2 cellular contexts compared by ENCODE assay signal in the genomic region with DNA sequence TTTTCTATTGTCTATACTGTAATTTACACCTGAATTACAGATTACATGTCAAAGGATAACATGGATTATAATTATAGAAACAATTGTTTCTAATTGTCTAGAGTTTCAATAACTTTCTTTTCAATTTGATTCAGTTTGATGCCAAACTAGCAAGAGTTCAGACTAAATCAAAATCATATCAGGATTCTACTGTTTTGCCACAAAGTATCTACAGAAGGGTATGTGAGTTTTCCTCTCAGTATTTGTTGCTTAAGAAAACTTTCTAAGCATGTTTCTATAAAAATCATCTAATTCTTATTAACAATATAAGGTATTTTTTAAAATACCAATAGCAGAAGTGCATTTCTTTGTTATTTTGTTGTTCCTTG.
TF ChIP-seq lines count a peak whose summit lies in the region.

No MANE protein-coding gene starts in this region.

TF ChIP-seq in HepG2, 621 proteins besides CTCF, POLR2A, EP300 and RAD21 (continues in another document):
- TF ChIP-seq, protein P1, sequence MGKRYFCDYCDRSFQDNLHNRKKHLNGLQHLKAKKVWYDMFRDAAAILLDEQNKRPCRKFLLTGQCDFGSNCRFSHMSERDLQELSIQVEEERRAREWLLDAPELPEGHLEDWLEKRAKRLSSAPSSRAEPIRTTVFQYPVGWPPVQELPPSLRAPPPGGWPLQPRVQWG (CRISPR knock-in tag; IDR thresholded peaks at IDR 0.05; ENCODE audit: borderline replicate concordance, low read depth): no peak
- TF ChIP-seq, protein P2, sequence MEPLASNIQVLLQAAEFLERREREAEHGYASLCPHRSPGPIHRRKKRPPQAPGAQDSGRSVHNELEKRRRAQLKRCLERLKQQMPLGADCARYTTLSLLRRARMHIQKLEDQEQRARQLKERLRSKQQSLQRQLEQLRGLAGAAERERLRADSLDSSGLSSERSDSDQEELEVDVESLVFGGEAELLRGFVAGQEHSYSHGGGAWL (CRISPR knock-in tag; IDR thresholded peaks at IDR 0.05): no peak
- TF ChIP-seq, protein P3, sequence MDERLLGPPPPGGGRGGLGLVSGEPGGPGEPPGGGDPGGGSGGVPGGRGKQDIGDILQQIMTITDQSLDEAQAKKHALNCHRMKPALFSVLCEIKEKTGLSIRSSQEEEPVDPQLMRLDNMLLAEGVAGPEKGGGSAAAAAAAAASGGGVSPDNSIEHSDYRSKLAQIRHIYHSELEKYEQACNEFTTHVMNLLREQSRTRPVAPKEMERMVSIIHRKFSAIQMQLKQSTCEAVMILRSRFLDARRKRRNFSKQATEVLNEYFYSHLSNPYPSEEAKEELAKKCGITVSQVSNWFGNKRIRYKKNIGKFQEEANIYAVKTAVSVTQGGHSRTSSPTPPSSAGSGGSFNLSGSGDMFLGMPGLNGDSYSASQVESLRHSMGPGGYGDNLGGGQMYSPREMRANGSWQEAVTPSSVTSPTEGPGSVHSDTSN (CRISPR knock-in tag; IDR thresholded peaks at IDR 0.05): no peak
- TF ChIP-seq, protein P4, sequence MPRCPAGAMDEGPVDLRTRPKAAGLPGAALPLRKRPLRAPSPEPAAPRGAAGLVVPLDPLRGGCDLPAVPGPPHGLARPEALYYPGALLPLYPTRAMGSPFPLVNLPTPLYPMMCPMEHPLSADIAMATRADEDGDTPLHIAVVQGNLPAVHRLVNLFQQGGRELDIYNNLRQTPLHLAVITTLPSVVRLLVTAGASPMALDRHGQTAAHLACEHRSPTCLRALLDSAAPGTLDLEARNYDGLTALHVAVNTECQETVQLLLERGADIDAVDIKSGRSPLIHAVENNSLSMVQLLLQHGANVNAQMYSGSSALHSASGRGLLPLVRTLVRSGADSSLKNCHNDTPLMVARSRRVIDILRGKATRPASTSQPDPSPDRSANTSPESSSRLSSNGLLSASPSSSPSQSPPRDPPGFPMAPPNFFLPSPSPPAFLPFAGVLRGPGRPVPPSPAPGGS (CRISPR knock-in tag; IDR thresholded peaks at IDR 0.05): no peak
- TF ChIP-seq CREM (IDR thresholded peaks at IDR 0.05) (no peak), CREM (CRISPR knock-in tag; IDR thresholded peaks at IDR 0.05) (no peak), SP140L (CRISPR knock-in tag; IDR thresholded peaks at IDR 0.05; ENCODE audit: borderline replicate concordance) (no peak), BHLHE40 (IDR thresholded peaks at IDR 0.05; ENCODE audit: low read length) (no peak), PHF5A (CRISPR knock-in tag; IDR thresholded peaks at IDR 0.05; ENCODE audit: low read depth, unreplicated experiment) (peak; percentile 30), RNF2 (conservative IDR thresholded peaks at IDR 0.05; ENCODE audit: low read depth) (no peak), NONO (IDR thresholded peaks at IDR 0.05) (no peak), NONO (CRISPR knock-in tag; conservative IDR thresholded peaks at IDR 0.05) (no peak), MAF1 (CRISPR knock-in tag; IDR thresholded peaks at IDR 0.05; ENCODE audit: borderline replicate concordance) (no peak), ZNF282 (IDR thresholded peaks at IDR 0.05; ENCODE audit: partially characterized antibody) (no peak), KMT2B (CRISPR knock-in tag; IDR thresholded peaks at IDR 0.05) (no peak), ZSCAN9 (CRISPR knock-in tag; IDR thresholded peaks at IDR 0.05; ENCODE audit: borderline replicate concordance) (no peak), MIER3 (CRISPR knock-in tag; IDR thresholded peaks at IDR 0.05; ENCODE audit: borderline replicate concordance) (no peak), PAF1 (CRISPR knock-in tag; IDR thresholded peaks at IDR 0.05) (peak; percentile 93), REL (CRISPR knock-in tag; conservative IDR thresholded peaks at IDR 0.05) (no peak), NKX3-1 (CRISPR knock-in tag; IDR thresholded peaks at IDR 0.05) (peak; percentile 67; the same call in 1 of the 2 replicates), FOXK1 (CRISPR knock-in tag; IDR thresholded peaks at IDR 0.05; ENCODE audit: borderline replicate concordance, low read depth) (no peak), SSRP1 (CRISPR knock-in tag; IDR thresholded peaks at IDR 0.05) (peak; percentile 84; the same call in 1 of the 2 replicates), POLR2AphosphoS5 (IDR thresholded peaks at IDR 0.05; ENCODE audit: low read depth, low read length) (peak; percentile 82), MBD4 (IDR thresholded peaks at IDR 0.05; ENCODE audit: borderline replicate concordance, low read length) (peak; percentile 96; the same call in 1 of the 2 replicates)
- TF ChIP-seq, protein P5, sequence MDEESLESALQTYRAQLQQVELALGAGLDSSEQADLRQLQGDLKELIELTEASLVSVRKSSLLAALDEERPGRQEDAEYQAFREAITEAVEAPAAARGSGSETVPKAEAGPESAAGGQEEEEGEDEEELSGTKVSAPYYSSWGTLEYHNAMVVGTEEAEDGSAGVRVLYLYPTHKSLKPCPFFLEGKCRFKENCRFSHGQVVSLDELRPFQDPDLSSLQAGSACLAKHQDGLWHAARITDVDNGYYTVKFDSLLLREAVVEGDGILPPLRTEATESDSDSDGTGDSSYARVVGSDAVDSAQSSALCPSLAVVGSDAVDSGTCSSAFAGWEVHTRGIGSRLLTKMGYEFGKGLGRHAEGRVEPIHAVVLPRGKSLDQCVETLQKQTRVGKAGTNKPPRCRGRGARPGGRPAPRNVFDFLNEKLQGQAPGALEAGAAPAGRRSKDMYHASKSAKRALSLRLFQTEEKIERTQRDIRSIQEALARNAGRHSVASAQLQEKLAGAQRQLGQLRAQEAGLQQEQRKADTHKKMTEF (CRISPR knock-in tag; IDR thresholded peaks at IDR 0.05): peak; percentile 75
- TF ChIP-seq, protein P6, sequence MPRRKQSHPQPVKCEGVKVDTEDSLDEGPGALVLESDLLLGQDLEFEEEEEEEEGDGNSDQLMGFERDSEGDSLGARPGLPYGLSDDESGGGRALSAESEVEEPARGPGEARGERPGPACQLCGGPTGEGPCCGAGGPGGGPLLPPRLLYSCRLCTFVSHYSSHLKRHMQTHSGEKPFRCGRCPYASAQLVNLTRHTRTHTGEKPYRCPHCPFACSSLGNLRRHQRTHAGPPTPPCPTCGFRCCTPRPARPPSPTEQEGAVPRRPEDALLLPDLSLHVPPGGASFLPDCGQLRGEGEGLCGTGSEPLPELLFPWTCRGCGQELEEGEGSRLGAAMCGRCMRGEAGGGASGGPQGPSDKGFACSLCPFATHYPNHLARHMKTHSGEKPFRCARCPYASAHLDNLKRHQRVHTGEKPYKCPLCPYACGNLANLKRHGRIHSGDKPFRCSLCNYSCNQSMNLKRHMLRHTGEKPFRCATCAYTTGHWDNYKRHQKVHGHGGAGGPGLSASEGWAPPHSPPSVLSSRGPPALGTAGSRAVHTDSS (CRISPR knock-in tag; conservative IDR thresholded peaks at IDR 0.05): no peak
- TF ChIP-seq, protein P7, sequence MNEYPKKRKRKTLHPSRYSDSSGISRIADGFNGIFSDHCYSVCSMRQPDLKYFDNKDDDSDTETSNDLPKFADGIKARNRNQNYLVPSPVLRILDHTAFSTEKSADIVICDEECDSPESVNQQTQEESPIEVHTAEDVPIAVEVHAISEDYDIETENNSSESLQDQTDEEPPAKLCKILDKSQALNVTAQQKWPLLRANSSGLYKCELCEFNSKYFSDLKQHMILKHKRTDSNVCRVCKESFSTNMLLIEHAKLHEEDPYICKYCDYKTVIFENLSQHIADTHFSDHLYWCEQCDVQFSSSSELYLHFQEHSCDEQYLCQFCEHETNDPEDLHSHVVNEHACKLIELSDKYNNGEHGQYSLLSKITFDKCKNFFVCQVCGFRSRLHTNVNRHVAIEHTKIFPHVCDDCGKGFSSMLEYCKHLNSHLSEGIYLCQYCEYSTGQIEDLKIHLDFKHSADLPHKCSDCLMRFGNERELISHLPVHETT (CRISPR knock-in tag; conservative IDR thresholded peaks at IDR 0.05): no peak

TF ChIP-seq in GM23338, 12 proteins besides CTCF, POLR2A, EP300 and RAD21:
- TF ChIP-seq JUNB (IDR thresholded peaks at IDR 0.05; ENCODE audit: unreplicated experiment): no peak
- TF ChIP-seq, protein P8, sequence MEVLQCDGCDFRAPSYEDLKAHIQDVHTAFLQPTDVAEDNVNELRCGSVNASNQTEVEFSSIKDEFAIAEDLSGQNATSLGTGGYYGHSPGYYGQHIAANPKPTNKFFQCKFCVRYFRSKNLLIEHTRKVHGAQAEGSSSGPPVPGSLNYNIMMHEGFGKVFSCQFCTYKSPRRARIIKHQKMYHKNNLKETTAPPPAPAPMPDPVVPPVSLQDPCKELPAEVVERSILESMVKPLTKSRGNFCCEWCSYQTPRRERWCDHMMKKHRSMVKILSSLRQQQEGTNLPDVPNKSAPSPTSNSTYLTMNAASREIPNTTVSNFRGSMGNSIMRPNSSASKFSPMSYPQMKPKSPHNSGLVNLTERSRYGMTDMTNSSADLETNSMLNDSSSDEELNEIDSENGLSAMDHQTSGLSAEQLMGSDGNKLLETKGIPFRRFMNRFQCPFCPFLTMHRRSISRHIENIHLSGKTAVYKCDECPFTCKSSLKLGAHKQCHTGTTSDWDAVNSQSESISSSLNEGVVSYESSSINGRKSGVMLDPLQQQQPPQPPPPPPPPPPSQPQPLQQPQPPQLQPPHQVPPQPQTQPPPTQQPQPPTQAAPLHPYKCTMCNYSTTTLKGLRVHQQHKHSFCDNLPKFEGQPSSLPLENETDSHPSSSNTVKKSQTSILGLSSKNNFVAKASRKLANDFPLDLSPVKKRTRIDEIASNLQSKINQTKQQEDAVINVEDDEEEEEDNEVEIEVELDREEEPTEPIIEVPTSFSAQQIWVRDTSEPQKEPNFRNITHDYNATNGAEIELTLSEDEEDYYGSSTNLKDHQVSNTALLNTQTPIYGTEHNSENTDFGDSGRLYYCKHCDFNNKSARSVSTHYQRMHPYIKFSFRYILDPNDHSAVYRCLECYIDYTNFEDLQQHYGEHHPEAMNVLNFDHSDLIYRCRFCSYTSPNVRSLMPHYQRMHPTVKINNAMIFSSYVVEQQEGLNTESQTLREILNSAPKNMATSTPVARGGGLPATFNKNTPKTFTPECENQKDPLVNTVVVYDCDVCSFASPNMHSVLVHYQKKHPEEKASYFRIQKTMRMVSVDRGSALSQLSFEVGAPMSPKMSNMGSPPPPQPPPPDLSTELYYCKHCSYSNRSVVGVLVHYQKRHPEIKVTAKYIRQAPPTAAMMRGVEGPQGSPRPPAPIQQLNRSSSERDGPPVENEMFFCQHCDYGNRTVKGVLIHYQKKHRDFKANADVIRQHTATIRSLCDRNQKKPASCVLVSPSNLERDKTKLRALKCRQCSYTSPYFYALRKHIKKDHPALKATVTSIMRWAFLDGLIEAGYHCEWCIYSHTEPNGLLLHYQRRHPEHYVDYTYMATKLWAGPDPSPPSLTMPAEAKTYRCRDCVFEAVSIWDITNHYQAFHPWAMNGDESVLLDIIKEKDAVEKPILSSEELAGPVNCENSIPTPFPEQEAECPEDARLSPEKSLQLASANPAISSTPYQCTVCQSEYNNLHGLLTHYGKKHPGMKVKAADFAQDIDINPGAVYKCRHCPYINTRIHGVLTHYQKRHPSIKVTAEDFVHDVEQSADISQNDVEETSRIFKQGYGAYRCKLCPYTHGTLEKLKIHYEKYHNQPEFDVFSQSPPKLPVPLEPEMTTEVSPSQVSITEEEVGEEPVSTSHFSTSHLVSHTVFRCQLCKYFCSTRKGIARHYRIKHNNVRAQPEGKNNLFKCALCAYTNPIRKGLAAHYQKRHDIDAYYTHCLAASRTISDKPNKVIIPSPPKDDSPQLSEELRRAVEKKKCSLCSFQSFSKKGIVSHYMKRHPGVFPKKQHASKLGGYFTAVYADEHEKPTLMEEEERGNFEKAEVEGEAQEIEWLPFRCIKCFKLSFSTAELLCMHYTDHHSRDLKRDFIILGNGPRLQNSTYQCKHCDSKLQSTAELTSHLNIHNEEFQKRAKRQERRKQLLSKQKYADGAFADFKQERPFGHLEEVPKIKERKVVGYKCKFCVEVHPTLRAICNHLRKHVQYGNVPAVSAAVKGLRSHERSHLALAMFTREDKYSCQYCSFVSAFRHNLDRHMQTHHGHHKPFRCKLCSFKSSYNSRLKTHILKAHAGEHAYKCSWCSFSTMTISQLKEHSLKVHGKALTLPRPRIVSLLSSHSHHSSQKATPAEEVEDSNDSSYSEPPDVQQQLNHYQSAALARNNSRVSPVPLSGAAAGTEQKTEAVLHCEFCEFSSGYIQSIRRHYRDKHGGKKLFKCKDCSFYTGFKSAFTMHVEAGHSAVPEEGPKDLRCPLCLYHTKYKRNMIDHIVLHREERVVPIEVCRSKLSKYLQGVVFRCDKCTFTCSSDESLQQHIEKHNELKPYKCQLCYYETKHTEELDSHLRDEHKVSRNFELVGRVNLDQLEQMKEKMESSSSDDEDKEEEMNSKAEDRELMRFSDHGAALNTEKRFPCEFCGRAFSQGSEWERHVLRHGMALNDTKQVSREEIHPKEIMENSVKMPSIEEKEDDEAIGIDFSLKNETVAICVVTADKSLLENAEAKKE (CRISPR knock-in tag; IDR thresholded peaks at IDR 0.05): no peak
- no peak for TF ChIP-seq EZH2 (IDR thresholded peaks at IDR 0.05; ENCODE audit: low read depth, unreplicated experiment)
